1 cellular context compared by ENCODE assay signal in the genomic region with DNA sequence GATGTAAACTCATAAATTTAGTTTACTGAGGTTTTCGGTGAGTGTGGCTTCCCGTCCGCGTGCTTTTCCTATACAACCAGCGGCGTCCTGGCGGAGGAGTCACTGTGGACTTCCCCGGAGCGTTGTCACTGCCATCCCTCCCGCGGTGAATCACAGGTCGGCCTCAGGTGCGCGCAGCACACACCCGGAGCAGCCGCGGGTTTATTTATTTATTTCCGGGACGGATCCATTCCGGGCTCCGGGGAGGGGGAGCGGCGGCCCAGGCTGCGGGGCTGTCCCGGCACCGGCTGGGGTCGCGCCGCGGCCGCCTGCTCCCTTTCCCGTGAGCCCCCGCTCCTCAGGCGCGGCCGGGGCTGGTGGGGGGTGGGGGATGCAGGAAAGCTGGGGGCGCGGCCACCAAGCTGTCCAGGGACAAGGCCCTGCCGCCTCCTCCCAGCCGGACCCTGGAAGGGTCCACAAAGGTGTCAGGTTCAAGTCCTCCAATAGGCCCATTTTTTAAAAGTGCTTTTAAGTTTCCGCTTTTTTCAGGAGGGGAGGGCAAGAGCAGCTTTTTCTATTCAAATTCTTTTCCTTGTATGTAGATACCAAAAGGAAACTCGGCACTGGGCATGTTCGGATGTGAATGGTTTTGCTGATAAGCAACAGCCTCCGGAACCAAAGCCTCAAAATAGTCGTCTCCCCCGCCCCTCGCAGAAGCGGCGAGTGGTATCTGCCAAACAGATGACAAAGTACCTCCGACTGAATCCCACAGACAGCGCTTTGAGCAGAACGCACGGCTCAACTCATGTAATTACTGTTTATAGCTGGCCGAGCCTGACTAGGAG.
TF ChIP-seq lines count a peak whose summit lies in the region.

No MANE protein-coding gene starts in this region.

TF ChIP-seq in WTC11, 78 proteins besides CTCF, POLR2A, EP300 and RAD21 (continued from another document and continues in another):
- TF ChIP-seq AFF4 (CRISPR knock-in tag; IDR thresholded peaks at IDR 0.05; ENCODE audit: borderline replicate concordance) (no peak), ZNF317 (CRISPR knock-in tag; IDR thresholded peaks at IDR 0.05; ENCODE audit: borderline replicate concordance, low read depth) (no peak), IRF2 (CRISPR knock-in tag; IDR thresholded peaks at IDR 0.05; ENCODE audit: borderline replicate concordance, low read depth) (no peak), NFATC4 (CRISPR knock-in tag; IDR thresholded peaks at IDR 0.05) (no peak), ESRRA (CRISPR knock-in tag; IDR thresholded peaks at IDR 0.05; ENCODE audit: borderline replicate concordance) (no peak), SP1 (CRISPR knock-in tag; conservative IDR thresholded peaks at IDR 0.05) (no peak; the same call in 1 of the 2 replicates), ZNF416 (CRISPR knock-in tag; IDR thresholded peaks at IDR 0.05) (no peak), KAT7 (CRISPR knock-in tag; IDR thresholded peaks at IDR 0.05; ENCODE audit: borderline replicate concordance) (0 out of 2 replicates have a peak, but pooled peaks have one; percentile 41), ZBTB21 (CRISPR knock-in tag; IDR thresholded peaks at IDR 0.05; ENCODE audit: borderline replicate concordance) (no peak), ZNF425 (CRISPR knock-in tag; conservative IDR thresholded peaks at IDR 0.05) (no peak), EMX1 (CRISPR knock-in tag; IDR thresholded peaks at IDR 0.05) (no peak), JUN (CRISPR knock-in tag; IDR thresholded peaks at IDR 0.05) (no peak), NFE2L1 (CRISPR knock-in tag; IDR thresholded peaks at IDR 0.05) (no peak), ZNF671 (CRISPR knock-in tag; IDR thresholded peaks at IDR 0.05) (no peak), MAX (CRISPR knock-in tag; IDR thresholded peaks at IDR 0.05) (peak; percentile 53; the same call in 1 of the 2 replicates), JAZF1 (CRISPR knock-in tag; IDR thresholded peaks at IDR 0.05) (no peak), CREB1 (CRISPR knock-in tag; IDR thresholded peaks at IDR 0.05) (no peak), MYBL2 (CRISPR knock-in tag; IDR thresholded peaks at IDR 0.05) (no peak; the same call in 1 of the 2 replicates), ZNF263 (CRISPR knock-in tag; IDR thresholded peaks at IDR 0.05; ENCODE audit: low read depth) (no peak), FOXP1 (CRISPR knock-in tag; IDR thresholded peaks at IDR 0.05; ENCODE audit: borderline replicate concordance) (0 out of 2 replicates have a peak, but pooled peaks have one; percentile 43), ZNF121 (CRISPR knock-in tag; IDR thresholded peaks at IDR 0.05) (no peak), SMAD3 (CRISPR knock-in tag; IDR thresholded peaks at IDR 0.05; ENCODE audit: borderline replicate concordance) (no peak)
- TF ChIP-seq, protein P1, sequence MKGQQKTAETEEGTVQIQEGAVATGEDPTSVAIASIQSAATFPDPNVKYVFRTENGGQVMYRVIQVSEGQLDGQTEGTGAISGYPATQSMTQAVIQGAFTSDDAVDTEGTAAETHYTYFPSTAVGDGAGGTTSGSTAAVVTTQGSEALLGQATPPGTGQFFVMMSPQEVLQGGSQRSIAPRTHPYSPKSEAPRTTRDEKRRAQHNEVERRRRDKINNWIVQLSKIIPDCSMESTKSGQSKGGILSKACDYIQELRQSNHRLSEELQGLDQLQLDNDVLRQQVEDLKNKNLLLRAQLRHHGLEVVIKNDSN (CRISPR knock-in tag; IDR thresholded peaks at IDR 0.05) = no peak
- TF ChIP-seq, protein P2, sequence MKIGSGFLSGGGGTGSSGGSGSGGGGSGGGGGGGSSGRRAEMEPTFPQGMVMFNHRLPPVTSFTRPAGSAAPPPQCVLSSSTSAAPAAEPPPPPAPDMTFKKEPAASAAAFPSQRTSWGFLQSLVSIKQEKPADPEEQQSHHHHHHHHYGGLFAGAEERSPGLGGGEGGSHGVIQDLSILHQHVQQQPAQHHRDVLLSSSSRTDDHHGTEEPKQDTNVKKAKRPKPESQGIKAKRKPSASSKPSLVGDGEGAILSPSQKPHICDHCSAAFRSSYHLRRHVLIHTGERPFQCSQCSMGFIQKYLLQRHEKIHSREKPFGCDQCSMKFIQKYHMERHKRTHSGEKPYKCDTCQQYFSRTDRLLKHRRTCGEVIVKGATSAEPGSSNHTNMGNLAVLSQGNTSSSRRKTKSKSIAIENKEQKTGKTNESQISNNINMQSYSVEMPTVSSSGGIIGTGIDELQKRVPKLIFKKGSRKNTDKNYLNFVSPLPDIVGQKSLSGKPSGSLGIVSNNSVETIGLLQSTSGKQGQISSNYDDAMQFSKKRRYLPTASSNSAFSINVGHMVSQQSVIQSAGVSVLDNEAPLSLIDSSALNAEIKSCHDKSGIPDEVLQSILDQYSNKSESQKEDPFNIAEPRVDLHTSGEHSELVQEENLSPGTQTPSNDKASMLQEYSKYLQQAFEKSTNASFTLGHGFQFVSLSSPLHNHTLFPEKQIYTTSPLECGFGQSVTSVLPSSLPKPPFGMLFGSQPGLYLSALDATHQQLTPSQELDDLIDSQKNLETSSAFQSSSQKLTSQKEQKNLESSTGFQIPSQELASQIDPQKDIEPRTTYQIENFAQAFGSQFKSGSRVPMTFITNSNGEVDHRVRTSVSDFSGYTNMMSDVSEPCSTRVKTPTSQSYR (CRISPR knock-in tag; IDR thresholded peaks at IDR 0.05) = no peak
- TF ChIP-seq, protein P3, sequence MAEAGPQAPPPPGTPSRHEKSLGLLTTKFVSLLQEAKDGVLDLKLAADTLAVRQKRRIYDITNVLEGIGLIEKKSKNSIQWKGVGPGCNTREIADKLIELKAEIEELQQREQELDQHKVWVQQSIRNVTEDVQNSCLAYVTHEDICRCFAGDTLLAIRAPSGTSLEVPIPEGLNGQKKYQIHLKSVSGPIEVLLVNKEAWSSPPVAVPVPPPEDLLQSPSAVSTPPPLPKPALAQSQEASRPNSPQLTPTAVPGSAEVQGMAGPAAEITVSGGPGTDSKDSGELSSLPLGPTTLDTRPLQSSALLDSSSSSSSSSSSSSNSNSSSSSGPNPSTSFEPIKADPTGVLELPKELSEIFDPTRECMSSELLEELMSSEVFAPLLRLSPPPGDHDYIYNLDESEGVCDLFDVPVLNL (CRISPR knock-in tag; IDR thresholded peaks at IDR 0.05; ENCODE audit: borderline replicate concordance, low read depth) = no peak
- TF ChIP-seq, protein P4, sequence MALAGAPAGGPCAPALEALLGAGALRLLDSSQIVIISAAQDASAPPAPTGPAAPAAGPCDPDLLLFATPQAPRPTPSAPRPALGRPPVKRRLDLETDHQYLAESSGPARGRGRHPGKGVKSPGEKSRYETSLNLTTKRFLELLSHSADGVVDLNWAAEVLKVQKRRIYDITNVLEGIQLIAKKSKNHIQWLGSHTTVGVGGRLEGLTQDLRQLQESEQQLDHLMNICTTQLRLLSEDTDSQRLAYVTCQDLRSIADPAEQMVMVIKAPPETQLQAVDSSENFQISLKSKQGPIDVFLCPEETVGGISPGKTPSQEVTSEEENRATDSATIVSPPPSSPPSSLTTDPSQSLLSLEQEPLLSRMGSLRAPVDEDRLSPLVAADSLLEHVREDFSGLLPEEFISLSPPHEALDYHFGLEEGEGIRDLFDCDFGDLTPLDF (CRISPR knock-in tag; IDR thresholded peaks at IDR 0.05) = no peak
- TF ChIP-seq, protein P5, sequence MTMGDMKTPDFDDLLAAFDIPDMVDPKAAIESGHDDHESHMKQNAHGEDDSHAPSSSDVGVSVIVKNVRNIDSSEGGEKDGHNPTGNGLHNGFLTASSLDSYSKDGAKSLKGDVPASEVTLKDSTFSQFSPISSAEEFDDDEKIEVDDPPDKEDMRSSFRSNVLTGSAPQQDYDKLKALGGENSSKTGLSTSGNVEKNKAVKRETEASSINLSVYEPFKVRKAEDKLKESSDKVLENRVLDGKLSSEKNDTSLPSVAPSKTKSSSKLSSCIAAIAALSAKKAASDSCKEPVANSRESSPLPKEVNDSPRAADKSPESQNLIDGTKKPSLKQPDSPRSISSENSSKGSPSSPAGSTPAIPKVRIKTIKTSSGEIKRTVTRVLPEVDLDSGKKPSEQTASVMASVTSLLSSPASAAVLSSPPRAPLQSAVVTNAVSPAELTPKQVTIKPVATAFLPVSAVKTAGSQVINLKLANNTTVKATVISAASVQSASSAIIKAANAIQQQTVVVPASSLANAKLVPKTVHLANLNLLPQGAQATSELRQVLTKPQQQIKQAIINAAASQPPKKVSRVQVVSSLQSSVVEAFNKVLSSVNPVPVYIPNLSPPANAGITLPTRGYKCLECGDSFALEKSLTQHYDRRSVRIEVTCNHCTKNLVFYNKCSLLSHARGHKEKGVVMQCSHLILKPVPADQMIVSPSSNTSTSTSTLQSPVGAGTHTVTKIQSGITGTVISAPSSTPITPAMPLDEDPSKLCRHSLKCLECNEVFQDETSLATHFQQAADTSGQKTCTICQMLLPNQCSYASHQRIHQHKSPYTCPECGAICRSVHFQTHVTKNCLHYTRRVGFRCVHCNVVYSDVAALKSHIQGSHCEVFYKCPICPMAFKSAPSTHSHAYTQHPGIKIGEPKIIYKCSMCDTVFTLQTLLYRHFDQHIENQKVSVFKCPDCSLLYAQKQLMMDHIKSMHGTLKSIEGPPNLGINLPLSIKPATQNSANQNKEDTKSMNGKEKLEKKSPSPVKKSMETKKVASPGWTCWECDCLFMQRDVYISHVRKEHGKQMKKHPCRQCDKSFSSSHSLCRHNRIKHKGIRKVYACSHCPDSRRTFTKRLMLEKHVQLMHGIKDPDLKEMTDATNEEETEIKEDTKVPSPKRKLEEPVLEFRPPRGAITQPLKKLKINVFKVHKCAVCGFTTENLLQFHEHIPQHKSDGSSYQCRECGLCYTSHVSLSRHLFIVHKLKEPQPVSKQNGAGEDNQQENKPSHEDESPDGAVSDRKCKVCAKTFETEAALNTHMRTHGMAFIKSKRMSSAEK (CRISPR knock-in tag; IDR thresholded peaks at IDR 0.05; ENCODE audit: borderline replicate concordance) = no peak
- TF ChIP-seq, protein P6, sequence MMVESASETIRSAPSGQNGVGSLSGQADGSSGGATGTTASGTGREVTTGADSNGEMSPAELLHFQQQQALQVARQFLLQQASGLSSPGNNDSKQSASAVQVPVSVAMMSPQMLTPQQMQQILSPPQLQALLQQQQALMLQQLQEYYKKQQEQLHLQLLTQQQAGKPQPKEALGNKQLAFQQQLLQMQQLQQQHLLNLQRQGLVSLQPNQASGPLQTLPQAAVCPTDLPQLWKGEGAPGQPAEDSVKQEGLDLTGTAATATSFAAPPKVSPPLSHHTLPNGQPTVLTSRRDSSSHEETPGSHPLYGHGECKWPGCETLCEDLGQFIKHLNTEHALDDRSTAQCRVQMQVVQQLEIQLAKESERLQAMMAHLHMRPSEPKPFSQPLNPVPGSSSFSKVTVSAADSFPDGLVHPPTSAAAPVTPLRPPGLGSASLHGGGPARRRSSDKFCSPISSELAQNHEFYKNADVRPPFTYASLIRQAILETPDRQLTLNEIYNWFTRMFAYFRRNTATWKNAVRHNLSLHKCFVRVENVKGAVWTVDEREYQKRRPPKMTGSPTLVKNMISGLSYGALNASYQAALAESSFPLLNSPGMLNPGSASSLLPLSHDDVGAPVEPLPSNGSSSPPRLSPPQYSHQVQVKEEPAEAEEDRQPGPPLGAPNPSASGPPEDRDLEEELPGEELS (CRISPR knock-in tag; IDR thresholded peaks at IDR 0.05) = no peak
